1 cellular context compared by ENCODE assay signal in genomic region chr3:115571413-115571812, GRCh38.
TF ChIP-seq lines count a peak whose summit lies in the region.

No MANE protein-coding gene starts in this region.

TF ChIP-seq in HCT116, 20 proteins besides CTCF, POLR2A, EP300 and RAD21 (continued from another document):
- no peak for TF ChIP-seq REST (IDR thresholded peaks at IDR 0.05; ENCODE audit: low read depth)
- TF ChIP-seq EZH2 (IDR thresholded peaks at IDR 0.05): no peak
- TF ChIP-seq ZNF274 (IDR thresholded peaks at IDR 0.05; ENCODE audit: low read depth, low read length): no peak
- no peak for TF ChIP-seq MAX (IDR thresholded peaks at IDR 0.05)
- no peak for TF ChIP-seq CEBPB (IDR thresholded peaks at IDR 0.05; ENCODE audit: low read depth)
- TF ChIP-seq POLR2AphosphoS5 (IDR thresholded peaks at IDR 0.05; ENCODE audit: low read depth, low read length): no peak
- TF ChIP-seq EZH2phosphoT487 (IDR thresholded peaks at IDR 0.05; ENCODE audit: borderline replicate concordance): no peak
- no peak for TF ChIP-seq JUND (IDR thresholded peaks at IDR 0.05)
